In genomic region chr2:6730003-6730402, GRCh38 we compare ENCODE assay signal across 29 cellular contexts.
"Had no signal": no experiment of that assay in that cellular context is flagged by ENCODE, and none has a peak within 500 bp of the region (broad histone marks: within the 10 kb centered on the region; RNA-seq: fewer than 3 reads in every experiment).

No MANE protein-coding gene starts in this region.

- H3K36me3 ChIP-seq: adrenal gland, esophagus squamous epithelium, heart left ventricle had no signal

- DNase-seq: activated CD4-positive, alpha-beta memory T cell treated with anti-CD3 and anti-CD28 coated beads for 36 hours; activated CD4-positive, alpha-beta T cell treated with anti-CD3 and anti-CD28 coated beads for 36 hours; activated CD4-positive, alpha-beta T cell treated with anti-CD3 and anti-CD28 coated beads, Interleukin-2, amount 10 ng/mL, durations not matched to agents 24 days and 14 days; activated CD4-positive, CD25-positive, alpha-beta regulatory T cell; activated CD4-positive, CD25-positive, alpha-beta regulatory T cell treated with anti-CD3 and anti-CD28 coated beads, Interleukin-2, amount 50 U/mL, for 72 hours; activated CD8-positive, alpha-beta memory T cell treated with anti-CD3 and anti-CD28 coated beads, Interleukin-2, amount 10 ng/mL, durations not matched to agents 7 days and 5 days; activated CD8-positive, alpha-beta memory T cell treated with anti-CD3 and anti-CD28 coated beads, Interleukin-2, amount 50 U/mL, for 4 hours; activated CD8-positive, alpha-beta T cell treated with anti-CD3 and anti-CD28 coated beads, Interleukin-2, amount 10 ng/mL, durations not matched to agents 7 days and 5 days; activated effector memory CD4-positive, alpha-beta T cell treated with anti-CD3 and anti-CD28 coated beads, Interleukin-2, amount 50 U/mL, for 16 hours; activated naive CD4-positive, alpha-beta T cell treated with anti-CD3 and anti-CD28 coated beads for 36 hours; activated naive CD8-positive, alpha-beta T cell treated with anti-CD3 and anti-CD28 coated beads for 36 hours; activated naive CD8-positive, alpha-beta T cell treated with anti-CD3 and anti-CD28 coated beads, Interleukin-2, amount 50 U/mL, for 24 hours; activated T-cell treated with anti-CD3 and anti-CD28 coated beads, Interleukin-2, amount 50 U/mL, for 1 hour; activated T-cell treated with anti-CD3 and anti-CD28 coated beads, Interleukin-2, amount 50 U/mL, for 48 hours; adrenal gland; amygdala; aorta; body of pancreas; dorsolateral prefrontal cortex; effector memory CD4-positive, alpha-beta T cell; endodermal cell; erythroblast; esophagus squamous epithelium; glutamatergic neuron; heart left ventricle; T-helper 17 cell; T1000 had no signal

- H3K27ac ChIP-seq: adrenal gland, body of pancreas, coronary artery, dorsolateral prefrontal cortex, esophagus squamous epithelium, heart left ventricle had no signal

- H3K9me3 ChIP-seq: adrenal gland, body of pancreas, esophagus squamous epithelium, heart left ventricle had no signal

- H3K4me1 ChIP-seq: adrenal gland, body of pancreas, esophagus squamous epithelium, heart left ventricle had no signal

- H3K27me3 ChIP-seq: adrenal gland, body of pancreas, esophagus squamous epithelium had no signal

- ATAC-seq: activated CD4-positive, alpha-beta T cell treated with anti-CD3 and anti-CD28 coated beads for 36 hours; activated CD8-positive, alpha-beta memory T cell treated with anti-CD3 and anti-CD28 coated beads, Interleukin-2, amount 10 ng/mL, durations not matched to agents 7 days and 5 days; activated CD8-positive, alpha-beta T cell treated with anti-CD3 and anti-CD28 coated beads, Interleukin-2, amount 10 ng/mL, durations not matched to agents 7 days and 5 days; activated naive CD8-positive, alpha-beta T cell treated with anti-CD3 and anti-CD28 coated beads, Interleukin-2, amount 50 U/mL, for 24 hours; body of pancreas; heart left ventricle; T-helper 17 cell had no signal

- H3K4me3 ChIP-seq: adrenal gland, body of pancreas, coronary artery, dorsolateral prefrontal cortex, esophagus squamous epithelium, heart left ventricle had no signal

- FAIRE-seq: frontal cortex had no signal
